Comparison of ENCODE assay signal across 7 cellular contexts in genomic region chr13:99113351-99113750, GRCh38.
"Had no signal": no experiment of that assay in that cellular context is flagged by ENCODE, and none has a peak within 500 bp of the region (broad histone marks: within the 10 kb centered on the region; RNA-seq: fewer than 3 reads in every experiment).

No MANE protein-coding gene starts in this region.

- ATAC-seq: HCT116, HepG2 had no signal

- H3K27me3 Mint-ChIP-seq: IgD-negative memory B cell had no signal

- H3K27ac Mint-ChIP-seq: HFFc6, IgD-negative memory B cell had no signal

- H3K9me3 Mint-ChIP-seq: HFFc6 had no signal

- H3K4me1 Mint-ChIP-seq: IgD-negative memory B cell had no signal

- H3K4me3 Mint-ChIP-seq: HFFc6, IgD-negative memory B cell had no signal

- DNase-seq: GOT3, H7, HFFc6, KBM-7 had no signal
